1 cellular context compared by ENCODE assay signal in genomic region chr2:235105821-235106359, GRCh38.
A peak's percentile ranks its signal among the peaks of the same experiment; 100 is the strongest.
TF ChIP-seq lines count a peak whose summit lies in the region.

No MANE protein-coding gene starts in this region.

TF ChIP-seq in HepG2, 621 proteins besides CTCF, POLR2A, EP300 and RAD21 (continued from another document and continues in another):
- TF ChIP-seq STAT6 (CRISPR knock-in tag; IDR thresholded peaks at IDR 0.05; ENCODE audit: borderline replicate concordance): no peak
- TF ChIP-seq SYNCRIP (IDR thresholded peaks at IDR 0.05; ENCODE audit: insufficient read depth, low read depth, low read length): no peak
- no peak for TF ChIP-seq KLF12 (CRISPR knock-in tag; IDR thresholded peaks at IDR 0.05; ENCODE audit: borderline replicate concordance)
- no peak for TF ChIP-seq HOXA5 (CRISPR knock-in tag; IDR thresholded peaks at IDR 0.05)
- TF ChIP-seq ZNF430 (CRISPR knock-in tag; IDR thresholded peaks at IDR 0.05): no peak
- no peak for TF ChIP-seq ATF7-NPFF (CRISPR knock-in tag; IDR thresholded peaks at IDR 0.05; ENCODE audit: low read depth)
- TF ChIP-seq ZNF513 (CRISPR knock-in tag; conservative IDR thresholded peaks at IDR 0.05): no peak
- TF ChIP-seq ZNF709 (CRISPR knock-in tag; IDR thresholded peaks at IDR 0.05): no peak
- TF ChIP-seq ZBTB34 (CRISPR knock-in tag; IDR thresholded peaks at IDR 0.05): 0 out of 2 replicates have a peak, but pooled peaks have one; percentile 39
- no peak for TF ChIP-seq ZNF816 (CRISPR knock-in tag; IDR thresholded peaks at IDR 0.05; ENCODE audit: borderline replicate concordance)
- no peak for TF ChIP-seq TCF12 (IDR thresholded peaks at IDR 0.05)
- no peak for TF ChIP-seq TCF12 (CRISPR knock-in tag; IDR thresholded peaks at IDR 0.05)
- no peak for TF ChIP-seq KMT2A (CRISPR knock-in tag; IDR thresholded peaks at IDR 0.05)
- no peak for TF ChIP-seq ZNF773 (CRISPR knock-in tag; IDR thresholded peaks at IDR 0.05; ENCODE audit: borderline replicate concordance)
- TF ChIP-seq DDIT3 (CRISPR knock-in tag; IDR thresholded peaks at IDR 0.05): no peak
- no peak for TF ChIP-seq ZFAT (CRISPR knock-in tag; conservative IDR thresholded peaks at IDR 0.05)
- no peak for TF ChIP-seq HBP1 (CRISPR knock-in tag; IDR thresholded peaks at IDR 0.05; ENCODE audit: low read depth)
- TF ChIP-seq POGK (CRISPR knock-in tag; conservative IDR thresholded peaks at IDR 0.05): no peak
- TF ChIP-seq E2F5 (CRISPR knock-in tag; conservative IDR thresholded peaks at IDR 0.05): no peak
- no peak for TF ChIP-seq ZBTB42 (CRISPR knock-in tag; IDR thresholded peaks at IDR 0.05)
- no peak for TF ChIP-seq ZFP1 (CRISPR knock-in tag; IDR thresholded peaks at IDR 0.05)
- TF ChIP-seq PATZ1 (CRISPR knock-in tag; IDR thresholded peaks at IDR 0.05): no peak
- no peak for TF ChIP-seq SOX13 (IDR thresholded peaks at IDR 0.05)
- 0 out of 4 replicates have a peak, but pooled peaks of 1 of the 2 experiments have one; percentile 15 for TF ChIP-seq SOX13 (CRISPR knock-in tag; conservative IDR thresholded peaks at IDR 0.05 in 1 of 2, IDR thresholded peaks at IDR 0.05 in 1 of 2)
- TF ChIP-seq GPBP1L1 (CRISPR knock-in tag; IDR thresholded peaks at IDR 0.05): no peak
- TF ChIP-seq PRPF4 (IDR thresholded peaks at IDR 0.05; ENCODE audit: low read depth, low read length, poor library complexity, severe bottlenecking): no peak
- no peak for TF ChIP-seq NPAS2 (CRISPR knock-in tag; IDR thresholded peaks at IDR 0.05; ENCODE audit: borderline replicate concordance)
- no peak for TF ChIP-seq PAX8 (CRISPR knock-in tag; IDR thresholded peaks at IDR 0.05; ENCODE audit: borderline replicate concordance)
- TF ChIP-seq SUZ12 (IDR thresholded peaks at IDR 0.05; ENCODE audit: low read depth, low read length): no peak
- TF ChIP-seq ZNF577 (CRISPR knock-in tag; IDR thresholded peaks at IDR 0.05; ENCODE audit: borderline replicate concordance, low read depth): no peak
- peak; percentile 98 for TF ChIP-seq ZBTB38 (CRISPR knock-in tag; IDR thresholded peaks at IDR 0.05)
- TF ChIP-seq AHR (CRISPR knock-in tag; IDR thresholded peaks at IDR 0.05): no peak
- TF ChIP-seq CAMTA2 (CRISPR knock-in tag; IDR thresholded peaks at IDR 0.05; ENCODE audit: borderline replicate concordance): no peak
- 0 out of 2 replicates have a peak, but pooled peaks have one; percentile 28 for TF ChIP-seq TFDP1 (CRISPR knock-in tag; IDR thresholded peaks at IDR 0.05; ENCODE audit: borderline replicate concordance)
- TF ChIP-seq ZNF20 (CRISPR knock-in tag; IDR thresholded peaks at IDR 0.05): no peak
- TF ChIP-seq ZNF235 (CRISPR knock-in tag; IDR thresholded peaks at IDR 0.05; ENCODE audit: borderline replicate concordance): no peak
- no peak for TF ChIP-seq ZNF552 (CRISPR knock-in tag; IDR thresholded peaks at IDR 0.05; ENCODE audit: borderline replicate concordance)
- no peak for TF ChIP-seq ZFP36L1 (CRISPR knock-in tag; IDR thresholded peaks at IDR 0.05)
- no peak; the same call in 1 of the 2 replicates for TF ChIP-seq ZFP91 (CRISPR knock-in tag; IDR thresholded peaks at IDR 0.05; ENCODE audit: borderline replicate concordance)
- no peak for TF ChIP-seq ZNF337 (CRISPR knock-in tag; IDR thresholded peaks at IDR 0.05; ENCODE audit: borderline replicate concordance, low read depth)
- no peak; the same call in 1 of the 2 replicates for TF ChIP-seq POGZ (CRISPR knock-in tag; IDR thresholded peaks at IDR 0.05)
- no peak for TF ChIP-seq FOXJ3 (CRISPR knock-in tag; IDR thresholded peaks at IDR 0.05; ENCODE audit: borderline replicate concordance)
- TF ChIP-seq BRD4 (CRISPR knock-in tag; IDR thresholded peaks at IDR 0.05): no peak
- TF ChIP-seq ZNF329 (CRISPR knock-in tag; IDR thresholded peaks at IDR 0.05; ENCODE audit: low read depth): no peak
- TF ChIP-seq EHMT2 (IDR thresholded peaks at IDR 0.05; ENCODE audit: borderline replicate concordance, low read depth, low read length): no peak
- peak; percentile 56; the same call in 1 of the 2 replicates for TF ChIP-seq ETV5 (CRISPR knock-in tag; IDR thresholded peaks at IDR 0.05; ENCODE audit: borderline replicate concordance)
- no peak for TF ChIP-seq HNF4G (IDR thresholded peaks at IDR 0.05; ENCODE audit: borderline replicate concordance, low read depth, low read length)
- TF ChIP-seq HNF4G (CRISPR knock-in tag; IDR thresholded peaks at IDR 0.05; ENCODE audit: borderline replicate concordance, low read depth): no peak; the same call in 1 of the 2 replicates
- TF ChIP-seq MYC (CRISPR knock-in tag; IDR thresholded peaks at IDR 0.05; ENCODE audit: borderline replicate concordance): peak; percentile 64; the same call in 1 of the 2 replicates
- no peak for TF ChIP-seq ZNF44 (CRISPR knock-in tag; IDR thresholded peaks at IDR 0.05)
